In the genomic region with DNA sequence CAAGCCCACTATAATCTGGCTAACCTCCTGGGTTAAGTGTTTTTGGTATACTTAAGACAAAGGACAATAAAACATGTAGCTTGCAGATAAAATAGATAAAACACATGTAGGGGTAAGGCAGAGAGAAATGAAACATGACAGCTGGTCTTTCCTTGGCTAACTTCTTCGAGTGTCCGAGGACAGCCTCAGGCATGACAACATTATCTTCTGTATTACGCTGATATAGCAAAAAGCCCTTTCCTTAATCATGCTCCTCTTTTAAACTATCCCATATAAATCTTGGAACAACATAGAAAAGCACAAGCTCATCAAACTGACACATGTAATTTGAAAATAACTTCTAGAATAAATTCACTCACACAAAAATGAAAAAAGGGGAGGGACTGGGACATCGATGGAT, we compare ENCODE assay signal across 17 cellular contexts.
A peak's percentile ranks its signal among the peaks of the same experiment; 100 is the strongest.
DNase-seq lines count a peak whose midpoint lies in the region; ATAC-seq, FAIRE-seq and TF ChIP-seq lines count a peak whose summit lies in the region.
"Had no signal": no experiment of that assay in that cellular context is flagged by ENCODE, and none has a peak within 500 bp of the region (broad histone marks: within the 10 kb centered on the region; RNA-seq: fewer than 3 reads in every experiment).

No MANE protein-coding gene starts in this region.

- H2BK120ac ChIP-seq in H1 (replicated peaks; ENCODE audit: low read depth, low read length) (no peak overlapping the region), H9 (ENCODE audit: low read depth, low read length, poor library complexity, severe bottlenecking) (no peak overlapping the region)

- H3K9ac ChIP-seq in H1 (replicated peaks in 1 of 4; ENCODE audit: extremely low read depth in 1 of 4, low read depth in 3 of 4, low read length in 3 of 4) (no peak overlapping the region), H9 (ENCODE audit: extremely low read depth, insufficient read length, low read length) (no peak overlapping the region)
- H3K9ac ChIP-seq: BLaER1 had no signal

- TF ChIP-seq POLR2A in A549 (IDR thresholded peaks at IDR 0.05; ENCODE audit: low read length) (no peak), H1 (IDR thresholded peaks at IDR 0.05; ENCODE audit: control extremely low read depth in 1 of 2, low read depth in 2 of 2, low read length in 2 of 2) (no peak)

- DNase-seq in A549 (ENCODE audit: low read depth in 1 of 2, low spot score in 1 of 2): no peak
- DNase-seq in EH (ENCODE audit: low read depth): peak; percentile 53
- no peak for DNase-seq in activated B cell treated with CpG ODN at 0.5 μM for 24 hours
- no peak for DNase-seq in H1 (ENCODE audit: low read depth in 1 of 2, low spot score in 2 of 2)
- DNase-seq in GM19239 (ENCODE audit: insufficient read length, low spot score): no peak
- no peak for DNase-seq in AML-193 (lab: John Stamatoyannopoulos, UW)
- no peak for DNase-seq in H9
- DNase-seq: ACHN; CD4-positive, alpha-beta memory T cell; DMS153; DMS79; GF-D8; GOT3; KBM-7 had no signal

- H2BK5ac ChIP-seq in H1 (ENCODE audit: low read depth, low read length): no peak overlapping the region
- H2BK5ac ChIP-seq in H9 (ENCODE audit: insufficient read length, low read length): no peak overlapping the region

- H3K23ac ChIP-seq in H1 (ENCODE audit: insufficient read length) (no peak overlapping the region), H9 (ENCODE audit: insufficient read length, low read depth, low read length) (no peak overlapping the region)

- H3K4me1 Mint-ChIP-seq in activated B cell treated with CpG ODN at 0.5 μM for 24 hours (no peaks in the 10 kb centered on the region), H9 (peaks cover 12% of the 10 kb centered on the region in 2 experiments)
- H3K4me1 Mint-ChIP-seq: CD14-positive monocyte had no signal

- H3K27me3 Mint-ChIP-seq in activated B cell treated with CpG ODN at 0.5 μM for 24 hours: no peaks in the 10 kb centered on the region
- H3K27me3 Mint-ChIP-seq in H9 (ENCODE audit: low read depth): no peaks in the 10 kb centered on the region
- H3K27me3 Mint-ChIP-seq: CD4-positive, alpha-beta memory T cell had no signal

- H4K91ac ChIP-seq in H1 (replicated peaks; ENCODE audit: insufficient read length, low read length) (no peak overlapping the region), H9 (ENCODE audit: insufficient read length, low read depth, low read length) (no peak overlapping the region)

- no peak for FAIRE-seq in A549 (lab: Jason Lieb, UNC)
- no peak for FAIRE-seq in H1 (lab: Jason Lieb, UNC)
- FAIRE-seq in GM19239 (lab: Jason Lieb, UNC): no peak

- H3K36me3 Mint-ChIP-seq in activated B cell treated with CpG ODN at 0.5 μM for 24 hours (ENCODE audit: low read depth) (peaks cover 87% of the 10 kb centered on the region), H9 (ENCODE audit: insufficient read depth in 1 of 3, low read depth in 3 of 3) (peaks cover 4 to 34% (median 22%) of the 10 kb centered on the region in 3 experiments; a peak in 6 of 7 replicates)
- H3K36me3 Mint-ChIP-seq: CD14-positive monocyte had no signal

- CTCF ChIA-PET in A549 (lab: Yijun Ruan, JAX) (interaction anchor here (0.8 to 12.6 kb wide), 3 partner anchors 10 to 328 kb away, joined by 3 to 207 read pairs (median 3); no protein-coding TSS in a partner anchor), activated B cell treated with CpG ODN at 0.5 μM for 24 hours (lab: Charles Lee) (interaction anchor here (0.6 kb wide), 1 partner anchor 1294 kb away, joined by 4 read pairs; no protein-coding TSS in a partner anchor), H1 (lab: Charles Lee; ENCODE audit: partially characterized antibody) (interaction anchor here (0.6 to 13.1 kb wide), 9 partner anchors 8 to 337 kb away, joined by 3 to 248 read pairs (median 3); no protein-coding TSS in a partner anchor)

- no peak for ATAC-seq in A549
- no peak for ATAC-seq in activated B cell treated with CpG ODN at 0.5 μM for 24 hours (ENCODE audit: low read depth)

- H3K14ac ChIP-seq in H1 (ENCODE audit: insufficient read length): no peak overlapping the region
- H3K14ac ChIP-seq in H9 (ENCODE audit: insufficient read depth, low read length): no peak overlapping the region

- H2BK15ac ChIP-seq in H1 (ENCODE audit: low read length) (no peak overlapping the region), H9 (ENCODE audit: low read depth, low read length) (no peak overlapping the region)

- no peak overlapping the region for H3K4me3 Mint-ChIP-seq in activated B cell treated with CpG ODN at 0.5 μM for 24 hours
- H3K4me3 Mint-ChIP-seq in H9: no peak overlapping the region
- H3K4me3 Mint-ChIP-seq: CD14-positive monocyte; CD4-positive, alpha-beta memory T cell had no signal

- no peak overlapping the region for H4K5ac ChIP-seq in H1 (ENCODE audit: insufficient read length, low read depth, low read length)
- no peak overlapping the region for H4K5ac ChIP-seq in H9 (ENCODE audit: insufficient read length, low read depth, low read length)

- H3K9me3 Mint-ChIP-seq in activated B cell treated with CpG ODN at 0.5 μM for 24 hours (no peaks in the 10 kb centered on the region), H9 (no peaks in the 10 kb centered on the region)
- H3K9me3 Mint-ChIP-seq: CD14-positive monocyte had no signal

- no peaks in the 10 kb centered on the region for H3K79me1 ChIP-seq in H1 (ENCODE audit: low read depth, low read length)
- H3K79me1 ChIP-seq in H9 (ENCODE audit: insufficient read depth, low read depth, low read length, poor library complexity, severe bottlenecking): no peaks in the 10 kb centered on the region

- no peak overlapping the region for H3K4me2 ChIP-seq in A549
- H3K4me2 ChIP-seq in H1 (ENCODE audit: insufficient read depth in 1 of 2, low read depth in 2 of 2, low read length in 2 of 2): no peak overlapping the region
- H3K4me2 ChIP-seq in H9 (ENCODE audit: insufficient read depth, insufficient read length, low read length): no peak overlapping the region
- H3K4me2 ChIP-seq: BLaER1 had no signal

- H4K8ac ChIP-seq in H1 (ENCODE audit: extremely low read depth, insufficient read depth, low read length) (no peak overlapping the region), H9 (replicated peaks; ENCODE audit: insufficient read length, low read depth, low read length) (no peak overlapping the region)

- H2AFZ ChIP-seq in H1 (ENCODE audit: low read length): no peak overlapping the region
- no peak overlapping the region for H2AFZ ChIP-seq in H9 (ENCODE audit: low read length)

- H3T11ph ChIP-seq in H9 (ENCODE audit: low read length): no peak overlapping the region

- H3K4ac ChIP-seq in H1 (replicated peaks; ENCODE audit: insufficient read length, low read depth, low read length) (no peak overlapping the region), H9 (ENCODE audit: low read depth, low read length) (no peak overlapping the region)

- peak overlapping the region; percentile 31 for H3K27ac Mint-ChIP-seq in activated B cell treated with CpG ODN at 0.5 μM for 24 hours
- no peak overlapping the region for H3K27ac Mint-ChIP-seq in H9
- H3K27ac Mint-ChIP-seq: CD14-positive monocyte had no signal

- no peak for TF ChIP-seq EP300 in A549 (IDR thresholded peaks at IDR 0.05)
- no peak for TF ChIP-seq EP300 in H1 (IDR thresholded peaks at IDR 0.05; ENCODE audit: borderline replicate concordance in 1 of 2, low read depth in 2 of 2, low read length in 2 of 2)

- H3K18ac ChIP-seq in H1 (ENCODE audit: extremely low read depth, low read length) (no peak overlapping the region), H9 (ENCODE audit: insufficient read length, low read depth, low read length) (no peak overlapping the region)

- WGBS in A549 (ENCODE audit: missing lambda C conversion rate): 92% methylated on average over 4 of the region's 4 CpGs
- WGBS in H1 (ENCODE audit: extremely low coverage in 1 of 2, insufficient coverage in 1 of 2, insufficient read length in 1 of 2, insufficient replicate concordance in 2 of 2, low coverage in 1 of 2, low lambda C conversion rate in 2 of 2, missing lambda C conversion rate in 1 of 2), 2 experiments: 96% methylated on average over 4 of the region's 4 CpGs; no CpG with 5 or more reads in 1 of the 2 experiments
- no CpG with 5 or more reads among the region's 4 CpGs for WGBS in H9 (ENCODE audit: extremely low coverage, insufficient read length, low lambda C conversion rate)

- H3K9me3 ChIP-seq in A549 (no peaks in the 10 kb centered on the region), H1 (ENCODE audit: insufficient read depth in 2 of 2, low read depth in 1 of 2, low read length in 1 of 2) (no peaks in the 10 kb centered on the region), H9 (ENCODE audit: control insufficient read depth, low read depth, low read length) (no peaks in the 10 kb centered on the region)
- H3K9me3 ChIP-seq: BLaER1, HAP-1 had no signal

- H3K56ac ChIP-seq in H1 (replicated peaks; ENCODE audit: insufficient read length, low read depth, low read length): no peak overlapping the region
- no peak overlapping the region for H3K56ac ChIP-seq in H9 (ENCODE audit: insufficient read length, low read depth, low read length)

- TF ChIP-seq CTCF in A549 (IDR thresholded peaks at IDR 0.05): no peak
- TF ChIP-seq CTCF in activated B cell treated with CpG ODN at 0.5 μM for 24 hours (IDR thresholded peaks at IDR 0.05): no peak
- TF ChIP-seq CTCF in H1 (IDR thresholded peaks at IDR 0.05; ENCODE audit: control extremely low read depth in 1 of 3, insufficient read depth in 1 of 3, low read depth in 1 of 3, low read length in 3 of 3): no peak
- TF ChIP-seq CTCF in H9 (conservative IDR thresholded peaks at IDR 0.05): no peak

- H3K27ac ChIP-seq in A549 (no peak overlapping the region), H1 (ENCODE audit: low read depth, low read length) (no peak overlapping the region), H9 (ENCODE audit: insufficient read length, low read depth, low read length) (no peak overlapping the region)
- H3K27ac ChIP-seq: BLaER1 had no signal

- H3K79me2 ChIP-seq in H1 (ENCODE audit: control insufficient read depth in 1 of 2, insufficient read depth in 2 of 2, low read length in 2 of 2) (no peaks in the 10 kb centered on the region), H9 (ENCODE audit: insufficient read depth, low read length) (no peaks in the 10 kb centered on the region)

- no peaks in the 10 kb centered on the region for H3K4me1 ChIP-seq in A549
- H3K4me1 ChIP-seq in H1 (replicated peaks in 1 of 4; ENCODE audit: control insufficient read depth in 3 of 4, insufficient read depth in 4 of 4, low read length in 3 of 4): peaks cover 0 to 4% (median 0%) of the 10 kb centered on the region in 4 experiments; a peak in 1 of 7 replicates
- H3K4me1 ChIP-seq in H9 (ENCODE audit: insufficient read depth, low read length): no peaks in the 10 kb centered on the region
- H3K4me1 ChIP-seq: BLaER1, HAP-1 had no signal

- intact Hi-C loops in activated B cell treated with CpG ODN at 0.5 μM for 24 hours (cut with micrococcal nuclease): no loop called here

- no peak for TF ChIP-seq RAD21 in A549 (conservative IDR thresholded peaks at IDR 0.05 in 1 of 2, IDR thresholded peaks at IDR 0.05 in 1 of 2)
- TF ChIP-seq RAD21 in H1 (IDR thresholded peaks at IDR 0.05 in 1 of 2, conservative IDR thresholded peaks at IDR 0.05 in 1 of 2; ENCODE audit: low read depth in 2 of 2, low read length in 2 of 2): no peak

- H2AK5ac ChIP-seq in H1 (ENCODE audit: low read depth, low read length) (no peak overlapping the region), H9 (ENCODE audit: insufficient read length, low read length) (no peak overlapping the region)

- H3K4me3 ChIP-seq in A549 (no peak overlapping the region), H1 (ENCODE audit: extremely low read depth in 1 of 4, insufficient read depth in 2 of 4, low read depth in 3 of 4, low read length in 4 of 4) (no peak overlapping the region)
- H3K4me3 ChIP-seq: BLaER1, HAP-1 had no signal

- peaks cover under 1 to 12% (median 6%) of the 10 kb centered on the region in 4 experiments; a peak in 6 of 8 replicates for H3K36me3 ChIP-seq in H1 (ENCODE audit: control insufficient read depth in 2 of 4, insufficient read depth in 4 of 4, low read length in 3 of 4)
- H3K36me3 ChIP-seq: BLaER1, HAP-1 had no signal

- H2BK20ac ChIP-seq in H1 (ENCODE audit: low read length) (no peak overlapping the region), H9 (ENCODE audit: low read depth, low read length, poor library complexity, severe bottlenecking) (no peak overlapping the region)

- no peaks in the 10 kb centered on the region for H3K27me3 ChIP-seq in H1 (replicated peaks in 1 of 4; ENCODE audit: control insufficient read depth in 3 of 4, extremely low read depth in 1 of 4, insufficient read depth in 3 of 4, low read length in 3 of 4)
- no peaks in the 10 kb centered on the region for H3K27me3 ChIP-seq in H9 (ENCODE audit: insufficient read depth, low read length)
- H3K27me3 ChIP-seq: BLaER1 had no signal

- POLR2A ChIA-PET in A549 (lab: Yijun Ruan, JAX): interaction anchor here (1.0 kb wide), 1 partner anchor 339 kb away, joined by 3 read pairs; no protein-coding TSS in a partner anchor
- POLR2A ChIA-PET in activated B cell treated with CpG ODN at 0.5 μM for 24 hours (lab: Charles Lee): interaction anchor here (0.6 kb wide), 1 partner anchor 1089 kb away, joined by 4 read pairs; a partner anchor contains a TSS
- POLR2A ChIA-PET in H1 (lab: Charles Lee; ENCODE audit: partially characterized antibody): no interaction called here

- H4K20me1 ChIP-seq in H1 (replicated peaks in 1 of 2; ENCODE audit: control insufficient read depth in 1 of 2, insufficient read depth in 2 of 2, low read length in 2 of 2) (no peaks in the 10 kb centered on the region), H9 (ENCODE audit: control insufficient read depth, insufficient read depth, insufficient read length) (no peaks in the 10 kb centered on the region)
- H4K20me1 ChIP-seq: BLaER1 had no signal

- no peaks in the 10 kb centered on the region for H3K23me2 ChIP-seq in H1 (ENCODE audit: low read depth, low read length)
- no peaks in the 10 kb centered on the region for H3K23me2 ChIP-seq in H9 (ENCODE audit: insufficient read length, low read depth, low read length, poor library complexity, severe bottlenecking)

- H2BK12ac ChIP-seq in H1 (ENCODE audit: low read depth, low read length) (no peak overlapping the region), H9 (ENCODE audit: insufficient read length, low read depth, low read length) (no peak overlapping the region)
